1 cellular context compared by ENCODE assay signal in the genomic region with DNA sequence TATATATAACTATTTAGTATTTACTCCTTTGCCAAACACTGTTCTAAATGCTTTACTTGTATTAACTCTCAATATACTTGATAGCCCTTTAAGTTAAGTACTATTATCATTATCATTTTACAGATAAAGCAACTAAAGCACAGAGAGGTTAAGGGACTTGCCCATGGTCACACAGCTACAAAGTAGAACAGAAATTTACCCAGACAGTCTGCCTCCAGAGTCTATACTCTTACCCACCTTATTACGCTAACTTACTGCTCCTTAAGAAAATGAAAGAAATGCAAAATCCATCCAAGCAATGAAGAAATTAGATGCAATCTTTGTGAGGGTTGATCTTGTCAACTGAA.
TF ChIP-seq lines count a peak whose summit lies in the region.

No MANE protein-coding gene starts in this region.

TF ChIP-seq in SK-N-SH, 30 proteins besides CTCF, POLR2A, EP300 and RAD21 (continued from another document):
- TF ChIP-seq, protein P1, sequence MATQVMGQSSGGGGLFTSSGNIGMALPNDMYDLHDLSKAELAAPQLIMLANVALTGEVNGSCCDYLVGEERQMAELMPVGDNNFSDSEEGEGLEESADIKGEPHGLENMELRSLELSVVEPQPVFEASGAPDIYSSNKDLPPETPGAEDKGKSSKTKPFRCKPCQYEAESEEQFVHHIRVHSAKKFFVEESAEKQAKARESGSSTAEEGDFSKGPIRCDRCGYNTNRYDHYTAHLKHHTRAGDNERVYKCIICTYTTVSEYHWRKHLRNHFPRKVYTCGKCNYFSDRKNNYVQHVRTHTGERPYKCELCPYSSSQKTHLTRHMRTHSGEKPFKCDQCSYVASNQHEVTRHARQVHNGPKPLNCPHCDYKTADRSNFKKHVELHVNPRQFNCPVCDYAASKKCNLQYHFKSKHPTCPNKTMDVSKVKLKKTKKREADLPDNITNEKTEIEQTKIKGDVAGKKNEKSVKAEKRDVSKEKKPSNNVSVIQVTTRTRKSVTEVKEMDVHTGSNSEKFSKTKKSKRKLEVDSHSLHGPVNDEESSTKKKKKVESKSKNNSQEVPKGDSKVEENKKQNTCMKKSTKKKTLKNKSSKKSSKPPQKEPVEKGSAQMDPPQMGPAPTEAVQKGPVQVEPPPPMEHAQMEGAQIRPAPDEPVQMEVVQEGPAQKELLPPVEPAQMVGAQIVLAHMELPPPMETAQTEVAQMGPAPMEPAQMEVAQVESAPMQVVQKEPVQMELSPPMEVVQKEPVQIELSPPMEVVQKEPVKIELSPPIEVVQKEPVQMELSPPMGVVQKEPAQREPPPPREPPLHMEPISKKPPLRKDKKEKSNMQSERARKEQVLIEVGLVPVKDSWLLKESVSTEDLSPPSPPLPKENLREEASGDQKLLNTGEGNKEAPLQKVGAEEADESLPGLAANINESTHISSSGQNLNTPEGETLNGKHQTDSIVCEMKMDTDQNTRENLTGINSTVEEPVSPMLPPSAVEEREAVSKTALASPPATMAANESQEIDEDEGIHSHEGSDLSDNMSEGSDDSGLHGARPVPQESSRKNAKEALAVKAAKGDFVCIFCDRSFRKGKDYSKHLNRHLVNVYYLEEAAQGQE (IDR thresholded peaks at IDR 0.05; ENCODE audit: low read depth, low read length) = no peak
- TF ChIP-seq RXRA (IDR thresholded peaks at IDR 0.05; ENCODE audit: borderline replicate concordance, low read depth) (no peak), EZH2phosphoT487 (IDR thresholded peaks at IDR 0.05; ENCODE audit: borderline replicate concordance, low read depth) (no peak), YY1 (IDR thresholded peaks at IDR 0.05; ENCODE audit: low read depth) (no peak)
- TF ChIP-seq, protein P2, sequence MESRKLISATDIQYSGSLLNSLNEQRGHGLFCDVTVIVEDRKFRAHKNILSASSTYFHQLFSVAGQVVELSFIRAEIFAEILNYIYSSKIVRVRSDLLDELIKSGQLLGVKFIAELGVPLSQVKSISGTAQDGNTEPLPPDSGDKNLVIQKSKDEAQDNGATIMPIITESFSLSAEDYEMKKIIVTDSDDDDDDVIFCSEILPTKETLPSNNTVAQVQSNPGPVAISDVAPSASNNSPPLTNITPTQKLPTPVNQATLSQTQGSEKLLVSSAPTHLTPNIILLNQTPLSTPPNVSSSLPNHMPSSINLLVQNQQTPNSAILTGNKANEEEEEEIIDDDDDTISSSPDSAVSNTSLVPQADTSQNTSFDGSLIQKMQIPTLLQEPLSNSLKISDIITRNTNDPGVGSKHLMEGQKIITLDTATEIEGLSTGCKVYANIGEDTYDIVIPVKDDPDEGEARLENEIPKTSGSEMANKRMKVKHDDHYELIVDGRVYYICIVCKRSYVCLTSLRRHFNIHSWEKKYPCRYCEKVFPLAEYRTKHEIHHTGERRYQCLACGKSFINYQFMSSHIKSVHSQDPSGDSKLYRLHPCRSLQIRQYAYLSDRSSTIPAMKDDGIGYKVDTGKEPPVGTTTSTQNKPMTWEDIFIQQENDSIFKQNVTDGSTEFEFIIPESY (IDR thresholded peaks at IDR 0.05; ENCODE audit: borderline replicate concordance, low read depth) = no peak
